In genomic region chr7:94154858-94155257, GRCh38 we compare ENCODE assay signal across 22 cellular contexts.
DNase-seq lines count a peak whose midpoint lies in the region; ATAC-seq, FAIRE-seq and TF ChIP-seq lines count a peak whose summit lies in the region.
"Had no signal": no experiment of that assay in that cellular context is flagged by ENCODE, and none has a peak within 500 bp of the region (broad histone marks: within the 10 kb centered on the region; RNA-seq: fewer than 3 reads in every experiment).

No MANE protein-coding gene starts in this region.

- CTCF ChIA-PET in HCT116 (lab: Charles Lee): no interaction called here
- CTCF ChIA-PET in GM12878 (lab: Yijun Ruan, JAX): interaction anchor here (1.4 kb wide), 1 partner anchor 16 kb away, joined by 11 read pairs; no protein-coding TSS in a partner anchor

- H3K79me2 ChIP-seq in HCT116 (ENCODE audit: insufficient read depth, low read length) (no peaks in the 10 kb centered on the region), GM12878 (ENCODE audit: control insufficient read depth, insufficient read depth, low read length) (no peaks in the 10 kb centered on the region), mesendoderm (ENCODE audit: control insufficient read depth, insufficient read depth, low read length) (no peaks in the 10 kb centered on the region)

- in situ Hi-C loops in GM13976 (cut with MboI; ENCODE audit: low sequenced_read_pairs, unreplicated experiment): no loop called here
- in situ Hi-C loops in GM12878 (cut with MboI): no loop called here

- SMC1A ChIA-PET in GM12878 (lab: Charles Lee; ENCODE audit: uncharacterized antibody, unreplicated experiment): interaction anchor here (0.8 to 4.3 kb wide), 7 partner anchors 21 to 240 kb away, joined by 3 to 27 read pairs (median 7); partner anchors contain the start of gene COL1A2

- H3K4ac ChIP-seq in mesendoderm (ENCODE audit: low read depth, low read length): no peak overlapping the region

- no peak overlapping the region for H2BK15ac ChIP-seq in mesendoderm (replicated peaks; ENCODE audit: low read depth)

- H3K36me3 ChIP-seq in HCT116 (ENCODE audit: control insufficient read depth in 1 of 2, insufficient read depth in 2 of 2, low read length in 2 of 2) (no peaks in the 10 kb centered on the region), GM12878 (ENCODE audit: control insufficient read depth in 2 of 2, insufficient read depth in 2 of 2, low read length in 1 of 2) (no peaks in the 10 kb centered on the region), mesendoderm (ENCODE audit: control insufficient read depth, insufficient read depth, low read length) (no peaks in the 10 kb centered on the region)
- H3K36me3 ChIP-seq: spleen, stomach, transverse colon had no signal

- H3K4me1 ChIP-seq in HCT116 (ENCODE audit: control insufficient read depth in 1 of 2, insufficient read depth in 2 of 2, low read length in 2 of 2) (no peaks in the 10 kb centered on the region), GM12878 (ENCODE audit: control insufficient read depth, insufficient read depth, low read length) (no peaks in the 10 kb centered on the region), mesendoderm (ENCODE audit: control insufficient read depth, low read depth, low read length) (peaks cover 3% of the 10 kb centered on the region)
- H3K4me1 ChIP-seq: spleen, stomach, transverse colon had no signal

- H3K27me3 ChIP-seq in HCT116 (ENCODE audit: insufficient read depth, low read length) (no peaks in the 10 kb centered on the region), GM12878 (replicated peaks in 1 of 2; ENCODE audit: control insufficient read depth in 2 of 2, insufficient read depth in 2 of 2, low read length in 1 of 2) (no peaks in the 10 kb centered on the region), mesendoderm (ENCODE audit: insufficient read depth, low read length, poor library complexity) (no peaks in the 10 kb centered on the region)
- H3K27me3 ChIP-seq: spleen, stomach, transverse colon had no signal

- TF ChIP-seq POLR2A in HCT116 (IDR thresholded peaks at IDR 0.05; ENCODE audit: borderline replicate concordance, extremely low read depth, insufficient read depth, insufficient read length) (no peak), GM12878 (IDR thresholded peaks at IDR 0.05; ENCODE audit: low read depth, low read length) (no peak)

- WGBS in GM12878 (ENCODE audit: insufficient coverage, insufficient replicate concordance, low lambda C conversion rate, missing lambda C conversion rate): 50% methylated on average over 3 of the region's 3 CpGs
- whole genome bisulfite sequencing in mesendoderm (ENCODE audit: extremely low coverage, insufficient coverage, low lambda C conversion rate): no CpG with 5 or more reads among the region's 3 CpGs

- TF ChIP-seq EP300 in GM12878 (IDR thresholded peaks at IDR 0.05; ENCODE audit: borderline replicate concordance in 1 of 2, control insufficient read depth in 1 of 2, low read depth in 2 of 2, low read length in 2 of 2): no peak

- H3K4me2 ChIP-seq in HCT116 (ENCODE audit: low read length) (no peak overlapping the region), GM12878 (ENCODE audit: control insufficient read depth, insufficient read depth) (no peak overlapping the region), mesendoderm (ENCODE audit: low read length) (no peak overlapping the region)

- H2AK5ac ChIP-seq in mesendoderm (ENCODE audit: low read length): no peak overlapping the region

- H3K9ac ChIP-seq in HCT116 (ENCODE audit: low read length): no peak overlapping the region
- H3K9ac ChIP-seq in GM12878 (ENCODE audit: control insufficient read depth, insufficient read depth, low read length): no peak overlapping the region
- no peak overlapping the region for H3K9ac ChIP-seq in mesendoderm (ENCODE audit: low read length)

- no peak for FAIRE-seq in GM12878 (lab: Jason Lieb, UNC)
- FAIRE-seq: astrocyte, GM12892 had no signal

- H3K18ac ChIP-seq in mesendoderm (ENCODE audit: low read length): no peak overlapping the region

- RAD21 ChIA-PET in HCT116 (lab: Charles Lee; ENCODE audit: low non-redundant PET in 1 of 2, low total read pairs in 2 of 2, uncharacterized antibody in 2 of 2, unreplicated experiment in 2 of 2) (no interaction called here), GM12878 (lab: Charles Lee; ENCODE audit: unreplicated experiment) (interaction anchor here (1.3 to 2.1 kb wide), 3 partner anchors 22 to 112 kb away, joined by 3 to 9 read pairs (median 3); no protein-coding TSS in a partner anchor)

- H4K20me1 ChIP-seq in HCT116 (ENCODE audit: insufficient read depth) (no peaks in the 10 kb centered on the region), GM12878 (ENCODE audit: control insufficient read depth, insufficient read depth) (no peaks in the 10 kb centered on the region)

- H4K8ac ChIP-seq in mesendoderm (ENCODE audit: low read depth, low read length): no peak overlapping the region

- ATAC-seq in HCT116: no peak
- peak; percentile 78 for ATAC-seq in GM12878
- ATAC-seq: left ventricle myocardium superior had no signal

- TF ChIP-seq RAD21 in HCT116 (IDR thresholded peaks at IDR 0.05; ENCODE audit: low read depth) (no peak), GM12878 (IDR thresholded peaks at IDR 0.05; ENCODE audit: insufficient read depth, low read depth, low read length) (peak; percentile 27; the same call in 1 of the 2 replicates)

- no peak overlapping the region for H4K5ac ChIP-seq in mesendoderm (ENCODE audit: low read length)

- no peak overlapping the region for H3K23ac ChIP-seq in mesendoderm (ENCODE audit: low read length)

- no peak overlapping the region for H3K27ac ChIP-seq in HCT116 (ENCODE audit: low read depth, low read length)
- H3K27ac ChIP-seq in GM12878 (ENCODE audit: control insufficient read depth, insufficient read depth): no peak overlapping the region
- H3K27ac ChIP-seq in mesendoderm (ENCODE audit: low read depth, low read length): peak overlapping the region; percentile 22
- H3K27ac ChIP-seq: HL-60, SK-N-MC, spleen, stomach, transverse colon had no signal

- no peaks in the 10 kb centered on the region for H3K9me2 ChIP-seq in HCT116 (ENCODE audit: insufficient read depth)

- DNase-seq in GM13976 (ENCODE audit: low spot score) (no peak), HCT116 (ENCODE audit: low read depth, low spot score) (no peak), GM12878 (ENCODE audit: low read depth, low spot score) (no peak), mesendoderm (peak; percentile 69), NCI-H1436 (lab: John Stamatoyannopoulos, UW) (no peak), NCI-H1694 treated with DMSO at 0.1 percent for 48 hours (lab: John Stamatoyannopoulos, UW) (no peak), OCI-M2 (lab: John Stamatoyannopoulos, UW; ENCODE audit: unreplicated experiment) (no peak)
- DNase-seq in effector CD4-positive, alpha-beta T cell: no peak
- DNase-seq: activated T-cell treated with anti-CD3 and anti-CD28 coated beads, Interleukin-2, amount 50 U/mL, for 24 hours; CD4-positive, alpha-beta memory T cell; DMS153; glutamatergic neuron; left ventricle myocardium superior; occipital lobe; spleen; stimulated activated CD4-positive, alpha-beta T cell treated with anti-CD3 and anti-CD28 coated beads, Interleukin-4, amount 100 ng/mL, for 24 hours; stomach; transverse colon had no signal

- H3K79me1 ChIP-seq in mesendoderm (ENCODE audit: low read length): no peaks in the 10 kb centered on the region

- intact Hi-C loops in HCT116 (cut with micrococcal nuclease): no loop called here
- intact Hi-C loops in GM12878 (cut with micrococcal nuclease; ENCODE audit: unreplicated experiment): no loop called here

- peak overlapping the region; percentile 27 for H3K56ac ChIP-seq in mesendoderm (ENCODE audit: low read length)

- no TSS peak for BruUV-seq in HCT116 (replicated peaks; lab: Mats Ljungman, UMichigan)
- no TSS peak for BruUV-seq in GM12878 (replicated peaks; lab: Mats Ljungman, UMichigan)

- peak overlapping the region; percentile 2 for H2BK5ac ChIP-seq in mesendoderm (ENCODE audit: low read length)

- TF ChIP-seq CTCF in GM13976 (IDR thresholded peaks at IDR 0.05; ENCODE audit: borderline replicate concordance, control extremely low read depth, extremely low read depth, insufficient read depth, missing control alignments): peak; percentile 29
- no peak for TF ChIP-seq CTCF in HCT116 (IDR thresholded peaks at IDR 0.05 in 2 of 3, conservative IDR thresholded peaks at IDR 0.05 in 1 of 3; ENCODE audit: borderline replicate concordance in 1 of 3, insufficient read depth in 1 of 3, low read depth in 2 of 3, low read length in 2 of 3)
- peak in 1 of 3 experiments; percentile 27; a peak in 1 of 6 replicates for TF ChIP-seq CTCF in GM12878 (IDR thresholded peaks at IDR 0.05 in 2 of 3, conservative IDR thresholded peaks at IDR 0.05 in 1 of 3; ENCODE audit: control insufficient read depth in 2 of 3, extremely low read depth in 1 of 3, insufficient read depth in 1 of 3, low read depth in 3 of 3, low read length in 3 of 3)

- no peak overlapping the region for H2BK120ac ChIP-seq in mesendoderm (ENCODE audit: low read depth, low read length)

- H3K4me3 ChIP-seq in HCT116 (replicated peaks in 1 of 2; ENCODE audit: low read depth in 1 of 2, low read length in 2 of 2) (no peak overlapping the region), GM12878 (no peak overlapping the region), mesendoderm (ENCODE audit: low read length) (no peak overlapping the region)
- H3K4me3 ChIP-seq: SK-N-MC, spleen, stomach, transverse colon had no signal

- POLR2A ChIA-PET in HCT116 (lab: Charles Lee) (no interaction called here), GM12878 (lab: Charles Lee) (interaction anchor here (1.4 kb wide), 1 partner anchor 21 kb away, joined by 6 read pairs; no protein-coding TSS in a partner anchor)

- H3K9me3 ChIP-seq in HCT116 (ENCODE audit: control insufficient read depth in 1 of 2, insufficient read depth in 1 of 2, low read depth in 1 of 2, low read length in 2 of 2): no peaks in the 10 kb centered on the region
- 0 out of 3 replicates have a peak, but pooled peaks cover 2% of the 10 kb centered on the region for H3K9me3 ChIP-seq in GM12878 (replicated peaks; ENCODE audit: control insufficient read depth, insufficient read depth, low read length)
- H3K9me3 ChIP-seq: spleen, stomach, transverse colon had no signal

- peak overlapping the region; percentile 59 for H2AFZ ChIP-seq in HCT116 (ENCODE audit: low read depth, low read length, poor library complexity, severe bottlenecking)
- no peak overlapping the region for H2AFZ ChIP-seq in GM12878 (ENCODE audit: control insufficient read depth, low read depth, low read length)

TF ChIP-seq in HCT116, 20 proteins besides CTCF, POLR2A, EP300 and RAD21 (continues in another document):
- TF ChIP-seq SRF (IDR thresholded peaks at IDR 0.05; ENCODE audit: low read depth) (no peak), ELF1 (IDR thresholded peaks at IDR 0.05; ENCODE audit: borderline replicate concordance, low read depth) (no peak), TCF7L2 (IDR thresholded peaks at IDR 0.05; ENCODE audit: borderline replicate concordance, extremely low read depth, insufficient read depth, insufficient read length) (no peak), EZH2phosphoT487 (IDR thresholded peaks at IDR 0.05; ENCODE audit: borderline replicate concordance) (no peak)

TF ChIP-seq in GM12878, 131 proteins besides CTCF, POLR2A, EP300 and RAD21 (continues in another document):
- TF ChIP-seq RELA (IDR thresholded peaks at IDR 0.05; ENCODE audit: borderline replicate concordance, partially characterized antibody) (no peak), POLR2AphosphoS5 (IDR thresholded peaks at IDR 0.05; ENCODE audit: low read length) (no peak), NR2C1 (IDR thresholded peaks at IDR 0.05) (no peak), ZNF24 (IDR thresholded peaks at IDR 0.05) (no peak), NR2F1 (conservative IDR thresholded peaks at IDR 0.05) (0 out of 2 replicates have a peak, but pooled peaks have one; percentile 44)
